Comparison of ENCODE assay signal across 2 cellular contexts in the genomic region with DNA sequence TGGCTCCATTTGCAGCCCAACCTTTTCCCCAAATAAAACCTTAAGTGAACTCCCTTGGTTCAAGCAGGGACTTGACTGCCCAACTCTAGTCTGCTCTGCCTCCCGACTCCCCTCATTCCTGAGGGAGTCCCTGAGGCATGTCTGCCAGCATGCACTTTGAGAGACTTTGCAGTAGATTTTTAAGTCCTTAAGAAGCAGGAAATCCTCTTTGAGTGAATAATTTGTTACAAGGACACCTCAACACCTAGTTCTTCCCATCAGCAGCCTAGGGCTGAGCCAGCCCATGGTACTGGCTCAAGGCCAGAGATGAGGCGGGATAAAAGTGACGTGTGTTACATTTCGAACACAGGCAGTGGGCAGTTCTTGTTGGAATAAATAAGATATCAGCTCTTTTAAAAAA.
TF ChIP-seq lines count a peak whose summit lies in the region.

No MANE protein-coding gene starts in this region.

TF ChIP-seq in SK-N-SH, 30 proteins besides CTCF, POLR2A, EP300 and RAD21:
- TF ChIP-seq NFIC (IDR thresholded peaks at IDR 0.05; ENCODE audit: borderline replicate concordance) (peak; percentile 45; the same call in 1 of the 2 replicates), FOXM1 (IDR thresholded peaks at IDR 0.05; ENCODE audit: low read depth) (no peak)

TF ChIP-seq in endothelial cell of umbilical vein, 7 proteins besides CTCF, POLR2A, EP300 and RAD21:
- TF ChIP-seq JUN (IDR thresholded peaks at IDR 0.05; ENCODE audit: borderline replicate concordance, insufficient read depth, insufficient read length, low read depth) (no peak), MYC (IDR thresholded peaks at IDR 0.05; ENCODE audit: low read depth, low read length) (no peak), EZH2 (IDR thresholded peaks at IDR 0.05; ENCODE audit: borderline replicate concordance, low read depth, low read length, severe bottlenecking) (no peak), GATA2 (IDR thresholded peaks at IDR 0.05; ENCODE audit: insufficient read depth, insufficient read length, low read depth, low read length) (no peak), POLR2AphosphoS5 (IDR thresholded peaks at IDR 0.05; ENCODE audit: insufficient read depth, low read depth, low read length) (no peak), FOS (IDR thresholded peaks at IDR 0.05; ENCODE audit: borderline replicate concordance, insufficient read depth, low read length) (no peak)
- TF ChIP-seq, protein P1, sequence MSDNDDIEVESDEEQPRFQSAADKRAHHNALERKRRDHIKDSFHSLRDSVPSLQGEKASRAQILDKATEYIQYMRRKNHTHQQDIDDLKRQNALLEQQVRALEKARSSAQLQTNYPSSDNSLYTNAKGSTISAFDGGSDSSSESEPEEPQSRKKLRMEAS (IDR thresholded peaks at IDR 0.05; ENCODE audit: insufficient read depth, insufficient read length): no peak
TF ChIP-seq in endothelial cell of umbilical vein: peak in this region for 0.
